17 cellular contexts compared by ENCODE assay signal in the genomic region with DNA sequence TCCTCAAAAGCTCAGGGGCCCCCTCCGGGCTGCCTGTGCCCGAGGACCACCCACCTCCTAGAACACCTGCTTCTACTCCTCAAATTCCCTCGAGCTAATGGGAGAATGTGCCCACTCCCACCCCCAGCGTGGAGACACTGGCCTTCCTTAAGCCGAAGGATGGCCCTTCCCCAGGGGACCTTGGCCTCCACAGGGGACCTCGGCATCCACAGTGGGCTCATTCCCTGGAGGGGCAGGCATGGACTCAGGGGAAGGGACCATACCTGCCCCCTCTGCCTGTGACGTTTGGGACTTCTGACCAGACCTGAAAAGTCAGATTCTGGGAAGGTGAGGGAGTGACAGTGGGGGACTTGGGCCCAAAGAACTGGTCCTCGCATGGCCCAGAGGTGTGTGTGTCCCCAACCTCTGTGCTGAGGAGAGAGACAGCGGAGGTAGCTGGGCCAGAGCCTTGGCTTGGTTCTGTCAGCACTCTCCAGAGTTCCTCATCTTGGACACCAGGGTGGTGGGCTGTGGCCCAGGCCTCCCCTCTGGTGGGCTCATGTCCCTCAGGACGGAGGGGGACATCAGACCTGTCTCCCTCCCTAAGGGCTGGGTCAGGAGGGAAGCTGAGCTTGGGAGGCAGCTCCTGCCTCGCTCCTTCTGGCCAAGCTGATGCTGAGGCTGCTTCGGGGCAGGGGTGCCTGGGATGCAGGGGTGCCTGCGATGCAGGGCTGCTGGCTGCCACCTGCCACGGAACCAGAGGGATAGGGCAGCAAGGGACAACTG.
A peak's percentile ranks its signal among the peaks of the same experiment; 100 is the strongest.
DNase-seq lines count a peak whose midpoint lies in the region; ATAC-seq, FAIRE-seq and TF ChIP-seq lines count a peak whose summit lies in the region.
"Had no signal": no experiment of that assay in that cellular context is flagged by ENCODE, and none has a peak within 500 bp of the region (broad histone marks: within the 10 kb centered on the region; RNA-seq: fewer than 3 reads in every experiment).

No MANE protein-coding gene starts in this region.

- H3K36me3 Mint-ChIP-seq in T-helper 2 cell treated with Interferon-gamma antibody and Interleukin-4, amounts not matched to agents 5 μg/mL and 100 μg/mL, for 36 hours (ENCODE audit: low read depth) = no peaks in the 10 kb centered on the region
- no peaks in the 10 kb centered on the region for H3K36me3 Mint-ChIP-seq in activated CD8-positive, alpha-beta T cell treated with anti-CD3 and anti-CD28 coated beads for 36 hours (ENCODE audit: low read depth)
- no peaks in the 10 kb centered on the region for H3K36me3 Mint-ChIP-seq in natural killer cell treated with Interleukin-12 subunit alpha and Interleukin-12 subunit beta and Interleukin-15 and Interleukin-18, amount 100 ng/mL, for 72 hours

- CTCF ChIA-PET in activated CD8-positive, alpha-beta T cell treated with anti-CD3 and anti-CD28 coated beads for 36 hours (lab: Charles Lee) = interaction anchor here (0.9 to 1.2 kb wide), 2 partner anchors 64 to 185 kb away, joined by 3 to 4 read pairs; no protein-coding TSS in a partner anchor

- ATAC-seq in activated CD8-positive, alpha-beta T cell treated with anti-CD3 and anti-CD28 coated beads for 36 hours = no peak
- no peak for ATAC-seq in natural killer cell treated with Interleukin-12 subunit alpha and Interleukin-12 subunit beta and Interleukin-15 and Interleukin-18, amount 100 ng/mL, for 72 hours

- peaks cover 10% of the 10 kb centered on the region for H3K27me3 Mint-ChIP-seq in T-helper 2 cell treated with Interferon-gamma antibody and Interleukin-4, amounts not matched to agents 5 μg/mL and 100 μg/mL, for 36 hours (ENCODE audit: low read depth)
- peaks cover 3% of the 10 kb centered on the region for H3K27me3 Mint-ChIP-seq in activated CD8-positive, alpha-beta T cell treated with anti-CD3 and anti-CD28 coated beads for 36 hours
- H3K27me3 Mint-ChIP-seq in natural killer cell treated with Interleukin-12 subunit alpha and Interleukin-12 subunit beta and Interleukin-15 and Interleukin-18, amount 100 ng/mL, for 72 hours = no peaks in the 10 kb centered on the region

- H3K4me1 Mint-ChIP-seq in T-helper 2 cell treated with Interferon-gamma antibody and Interleukin-4, amounts not matched to agents 5 μg/mL and 100 μg/mL, for 36 hours (ENCODE audit: low read depth) = peaks cover 22% of the 10 kb centered on the region
- peaks cover 19% of the 10 kb centered on the region for H3K4me1 Mint-ChIP-seq in activated CD8-positive, alpha-beta T cell treated with anti-CD3 and anti-CD28 coated beads for 36 hours (ENCODE audit: low read depth)
- H3K4me1 Mint-ChIP-seq in natural killer cell treated with Interleukin-12 subunit alpha and Interleukin-12 subunit beta and Interleukin-15 and Interleukin-18, amount 100 ng/mL, for 72 hours (ENCODE audit: low read depth in 2 of 2) = peaks cover 57 to 85% of the 10 kb centered on the region in 2 donors

- no peaks in the 10 kb centered on the region for H3K27me3 ChIP-seq in HAP-1 (ENCODE audit: low read depth)
- H3K27me3 ChIP-seq: heart right ventricle, left lung had no signal

- H3K9me3 Mint-ChIP-seq in T-helper 2 cell treated with Interferon-gamma antibody and Interleukin-4, amounts not matched to agents 5 μg/mL and 100 μg/mL, for 36 hours = no peaks in the 10 kb centered on the region
- H3K9me3 Mint-ChIP-seq in activated CD8-positive, alpha-beta T cell treated with anti-CD3 and anti-CD28 coated beads for 36 hours = no peaks in the 10 kb centered on the region
- no peaks in the 10 kb centered on the region for H3K9me3 Mint-ChIP-seq in natural killer cell treated with Interleukin-12 subunit alpha and Interleukin-12 subunit beta and Interleukin-15 and Interleukin-18, amount 100 ng/mL, for 72 hours

- peak overlapping the region; percentile 50 for H3K4me3 Mint-ChIP-seq in T-helper 2 cell treated with Interferon-gamma antibody and Interleukin-4, amounts not matched to agents 5 μg/mL and 100 μg/mL, for 36 hours
- no peak overlapping the region for H3K4me3 Mint-ChIP-seq in activated CD8-positive, alpha-beta T cell treated with anti-CD3 and anti-CD28 coated beads for 36 hours
- peak overlapping the region; percentile 84 for H3K4me3 Mint-ChIP-seq in natural killer cell treated with Interleukin-12 subunit alpha and Interleukin-12 subunit beta and Interleukin-15 and Interleukin-18, amount 100 ng/mL, for 72 hours

- no peak for TF ChIP-seq CTCF in activated CD8-positive, alpha-beta T cell treated with anti-CD3 and anti-CD28 coated beads for 36 hours (IDR thresholded peaks at IDR 0.05)

- no peak for TF ChIP-seq POLR2A in GM12892 (IDR thresholded peaks at IDR 0.05; ENCODE audit: low read depth, low read length)

- FAIRE-seq in GM12892 (lab: Jason Lieb, UNC) (peak; percentile 42), HTR-8/SVneo (lab: Jason Lieb, UNC) (no peak)
- FAIRE-seq: endothelial cell of umbilical vein, RCC 7860 had no signal

- POLR2A ChIA-PET in activated CD8-positive, alpha-beta T cell treated with anti-CD3 and anti-CD28 coated beads for 36 hours (lab: Charles Lee) = interaction anchor here (1.3 to 1.4 kb wide), 3 partner anchors 10 to 279 kb away, joined by 3 to 4 read pairs (median 3); a partner anchor contains a TSS

- DNase-seq in T-helper 2 cell treated with Interferon-gamma antibody and Interleukin-4, amounts not matched to agents 5 μg/mL and 100 μg/mL, for 36 hours (ENCODE audit: low spot score) = no peak
- DNase-seq in T-helper 2 cell = no peak
- DNase-seq in GM12892 (ENCODE audit: insufficient read length) = no peak
- no peak for DNase-seq in activated CD8-positive, alpha-beta T cell treated with anti-CD3 and anti-CD28 coated beads for 36 hours
- peak; percentile 32 for DNase-seq in natural killer cell treated with Interleukin-12 subunit alpha and Interleukin-12 subunit beta and Interleukin-15 and Interleukin-18, amount 100 ng/mL, for 72 hours (ENCODE audit: low spot score)
- no peak for DNase-seq in stimulated activated CD8-positive, alpha-beta memory T cell treated with anti-CD3 and anti-CD28 coated beads, Interleukin-4, amount 100 ng/mL, for 48 hours
- no peak for DNase-seq in HAP-1 (ENCODE audit: low spot score in 2 of 2)
- DNase-seq in HTR-8/SVneo (ENCODE audit: insufficient read length, low spot score) = no peak
- DNase-seq: GOT3, KBM-7, NCI-H187 treated with DMSO at 0.1 percent for 48 hours, NCI-H345, SK-N-SH had no signal

- H3K36me3 ChIP-seq in HAP-1 (replicated peaks) = no peaks in the 10 kb centered on the region
- H3K36me3 ChIP-seq: heart right ventricle, left lung had no signal

- H3K27ac Mint-ChIP-seq in T-helper 2 cell treated with Interferon-gamma antibody and Interleukin-4, amounts not matched to agents 5 μg/mL and 100 μg/mL, for 36 hours = no peak overlapping the region
- H3K27ac Mint-ChIP-seq in activated CD8-positive, alpha-beta T cell treated with anti-CD3 and anti-CD28 coated beads for 36 hours = peak overlapping the region; percentile 62
- H3K27ac Mint-ChIP-seq in natural killer cell treated with Interleukin-12 subunit alpha and Interleukin-12 subunit beta and Interleukin-15 and Interleukin-18, amount 100 ng/mL, for 72 hours = peak overlapping the region; percentile 97 to 99

- intact Hi-C loops in activated CD8-positive, alpha-beta T cell treated with anti-CD3 and anti-CD28 coated beads for 36 hours (cut with micrococcal nuclease) = no loop called here

- H3K4me3 ChIP-seq in HAP-1 = no peak overlapping the region
- H3K4me3 ChIP-seq: heart right ventricle, left lung had no signal

- in situ Hi-C loops in HAP-1 (cut with MboI; ENCODE audit: low sequenced_read_pairs) = no loop called here

- H3K4me1 ChIP-seq in HAP-1 = no peaks in the 10 kb centered on the region

- no peaks in the 10 kb centered on the region for H3K9me3 ChIP-seq in HAP-1
- H3K9me3 ChIP-seq: heart right ventricle, left lung, SK-N-SH had no signal
